Comparison of ENCODE assay signal across 8 cellular contexts in the genomic region with DNA sequence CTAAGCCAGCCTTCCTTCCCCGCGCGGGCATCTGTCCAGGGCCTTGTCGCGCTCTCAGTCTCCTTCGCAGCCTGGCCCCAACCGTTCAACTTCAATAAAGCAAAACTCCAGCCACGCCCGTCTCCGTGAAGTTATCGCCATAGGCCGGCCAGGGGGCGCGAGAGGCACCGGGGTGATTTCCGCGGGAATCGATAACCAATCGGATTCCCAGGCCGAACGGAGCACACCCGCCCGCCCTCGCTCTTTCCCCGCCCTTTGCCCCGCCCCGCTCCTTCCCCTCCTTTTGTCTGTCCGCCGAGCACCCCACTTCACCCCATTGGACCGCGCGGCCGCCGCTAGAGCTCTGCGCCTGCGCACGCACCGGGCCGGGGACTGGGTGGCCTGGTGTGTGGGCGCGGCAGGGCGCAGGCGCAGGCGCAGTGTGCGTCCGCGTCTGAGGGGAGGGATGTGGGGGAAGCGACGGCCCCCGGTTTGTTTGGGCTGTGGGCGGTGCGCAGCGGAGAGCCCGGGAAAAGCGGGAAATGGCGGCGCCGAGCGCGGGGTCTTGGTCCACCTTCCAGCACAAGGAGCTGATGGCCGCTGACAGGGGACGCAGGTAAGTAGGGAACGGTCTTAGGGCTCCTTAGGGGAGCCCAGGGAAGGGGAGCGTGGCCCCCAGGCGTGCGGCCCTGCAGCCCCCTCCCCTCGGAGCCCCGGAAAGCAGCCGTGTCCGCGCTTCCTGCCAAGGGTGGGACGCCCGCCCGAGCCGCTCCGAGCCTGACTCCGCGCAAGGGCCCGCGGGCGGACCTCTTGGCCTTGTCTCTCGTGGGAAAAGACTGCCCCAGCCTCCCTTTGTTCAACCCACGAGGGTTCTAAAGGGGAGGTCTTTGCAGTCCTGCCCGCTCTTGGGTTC. TPM values are rescaled to one million over a fixed set of nuclear protein-coding genes. Genes with fewer than 3 reads are reported as not detected.
DNase-seq lines count a peak whose midpoint lies in the region; ATAC-seq, FAIRE-seq and TF ChIP-seq lines count a peak whose summit lies in the region.

A gene (plus strand): TSS at position 417 of the 892 bp plus-strand sequence. CDS start 105 bp downstream, at position 522.

- FAIRE-seq in GM12892 (lab: Jason Lieb, UNC), result peak; percentile 95

- peak within 1 kb of the TSS; percentile 60 for H4K12ac ChIP-seq in trophoblast cell (ENCODE audit: low read depth, low read length)

- H4K8ac ChIP-seq in trophoblast cell (ENCODE audit: low read depth, low read length), result peak within 1 kb of the TSS; percentile 90

- peak within 1 kb of the TSS; percentile 66 for H3K18ac ChIP-seq in trophoblast cell (ENCODE audit: low read length)

- peaks cover 58% of the 10 kb centered on the region for H3K4me1 Mint-ChIP-seq in activated naive CD8-positive, alpha-beta T cell treated with anti-CD3 and anti-CD28 coated beads, Interleukin-2, amount 50 U/mL, for 24 hours

- peak within 1 kb of the TSS; percentile 74 for H2BK120ac ChIP-seq in trophoblast cell (ENCODE audit: insufficient read depth, low read length, poor library complexity)

- H3K4me3 ChIP-seq in cardiac muscle cell (peak within 1 kb of the TSS; percentile 83), trophoblast cell (ENCODE audit: low read depth, low read length) (peak within 1 kb of the TSS; percentile 82), tibial nerve (peak within 1 kb of the TSS; percentile 58 to 90 (median 76))

- H3K4me1 ChIP-seq in cardiac muscle cell (ENCODE audit: low read depth) (peaks cover 3% of the 10 kb centered on the region), trophoblast cell (ENCODE audit: control insufficient read depth in 1 of 2, insufficient read depth in 2 of 2, low read length in 2 of 2) (peaks cover 12 to 14% of the 10 kb centered on the region in 2 experiments), tibial nerve (peaks cover 0 to 68% (median 35%) of the 10 kb centered on the region in 4 donors)

- ATAC-seq in HG02840 (IDR thresholded peaks at IDR 0.05; ENCODE audit: low FRiP score, unreplicated experiment), result peak; percentile 87
- ATAC-seq in activated naive CD8-positive, alpha-beta T cell treated with anti-CD3 and anti-CD28 coated beads, Interleukin-2, amount 50 U/mL, for 24 hours, result peak; percentile 93

- H2BK12ac ChIP-seq in trophoblast cell (ENCODE audit: low read length), result peak within 1 kb of the TSS; percentile 9

- H3K9me3 ChIP-seq in cardiac muscle cell (ENCODE audit: low read depth), result no peaks in the 10 kb centered on the region
- peaks cover 6% of the 10 kb centered on the region for H3K9me3 ChIP-seq in trophoblast cell (ENCODE audit: insufficient read depth, low read depth, low read length)
- no peaks in the 10 kb centered on the region for H3K9me3 ChIP-seq in tibial nerve

- TF ChIP-seq CTCF in cardiac muscle cell (IDR thresholded peaks at IDR 0.05; ENCODE audit: low read depth, low read length) (peak; percentile 34), tibial nerve (IDR thresholded peaks at IDR 0.05) (peak; percentile 31 to 48 (median 40))

- peak within 1 kb of the TSS; percentile 82 for H3K4me2 ChIP-seq in trophoblast cell (ENCODE audit: low read length)

- H3K36me3 ChIP-seq in cardiac muscle cell, result peaks cover 11% of the 10 kb centered on the region
- peaks cover 12 to 13% of the 10 kb centered on the region in 2 experiments for H3K36me3 ChIP-seq in trophoblast cell (ENCODE audit: control insufficient read depth in 1 of 2, insufficient read depth in 2 of 2, low read length in 2 of 2)
- peaks cover 0 to 15% (median 9%) of the 10 kb centered on the region in 3 donors for H3K36me3 ChIP-seq in tibial nerve

- peak within 1 kb of the TSS; percentile 91 for H2BK5ac ChIP-seq in trophoblast cell (ENCODE audit: low read depth, low read length, poor library complexity)

- peak within 1 kb of the TSS; percentile 89 for H2AFZ ChIP-seq in trophoblast cell (ENCODE audit: insufficient read depth, low read length, poor library complexity)

- peaks cover 5% of the 10 kb centered on the region for H3K9me3 Mint-ChIP-seq in activated naive CD8-positive, alpha-beta T cell treated with anti-CD3 and anti-CD28 coated beads, Interleukin-2, amount 50 U/mL, for 24 hours

- H3K14ac ChIP-seq in trophoblast cell (ENCODE audit: low read length), result peak within 1 kb of the TSS; percentile 87

- peak within 1 kb of the TSS; percentile 75 for H3K4ac ChIP-seq in trophoblast cell (ENCODE audit: low read depth, low read length)

- peak in 1 of 2 donors; percentile 87 for TF ChIP-seq EP300 in tibial nerve (IDR thresholded peaks at IDR 0.05)

- H2AK5ac ChIP-seq in trophoblast cell (ENCODE audit: low read length), result peak within 1 kb of the TSS; percentile 50

- no CpG with 5 or more reads among the region's 84 CpGs for WGBS in trophoblast cell (ENCODE audit: extremely low coverage, insufficient coverage, insufficient read length)
- WGBS in tibial nerve, 2 donors, result 3 to 4% methylated on average over 76 to 77 of the region's 84 CpGs

- H3K36me3 Mint-ChIP-seq in activated naive CD8-positive, alpha-beta T cell treated with anti-CD3 and anti-CD28 coated beads, Interleukin-2, amount 50 U/mL, for 24 hours (ENCODE audit: low read depth), result peaks cover 37% of the 10 kb centered on the region

- no peaks in the 10 kb centered on the region for H3K27me3 ChIP-seq in cardiac muscle cell
- no peaks in the 10 kb centered on the region for H3K27me3 ChIP-seq in trophoblast cell (ENCODE audit: insufficient read depth, low read length)
- H3K27me3 ChIP-seq in tibial nerve, result no peaks in the 10 kb centered on the region

- DNase-seq in GM12892 (ENCODE audit: insufficient read length), result peak; percentile 99
- DNase-seq in NCI-H1436 (lab: John Stamatoyannopoulos, UW), result peak; percentile 92
- DNase-seq in SW480 (ENCODE audit: low spot score), result peak; percentile 96
- peak; percentile 99 for DNase-seq in activated naive CD8-positive, alpha-beta T cell treated with anti-CD3 and anti-CD28 coated beads, Interleukin-2, amount 50 U/mL, for 24 hours
- DNase-seq in cardiac muscle cell (ENCODE audit: low read depth in 1 of 2, low spot score in 1 of 2), result peak; percentile 97 to 99
- DNase-seq in trophoblast cell, result peak; percentile 87 to 89
- DNase-seq in tibial nerve (ENCODE audit: low spot score in 2 of 2), result peak; percentile 92 to 94

- H3K4me3 Mint-ChIP-seq in activated naive CD8-positive, alpha-beta T cell treated with anti-CD3 and anti-CD28 coated beads, Interleukin-2, amount 50 U/mL, for 24 hours, result peak within 1 kb of the TSS; percentile 98

- H3K27ac ChIP-seq in cardiac muscle cell, result peak within 1 kb of the TSS; percentile 77
- peak within 1 kb of the TSS; percentile 49 for H3K27ac ChIP-seq in trophoblast cell (ENCODE audit: low read depth, low read length)
- peak within 1 kb of the TSS; percentile 77 to 95 (median 91) for H3K27ac ChIP-seq in tibial nerve

- no peaks in the 10 kb centered on the region for H3K27me3 Mint-ChIP-seq in activated naive CD8-positive, alpha-beta T cell treated with anti-CD3 and anti-CD28 coated beads, Interleukin-2, amount 50 U/mL, for 24 hours

- peaks cover 7% of the 10 kb centered on the region for H3K79me2 ChIP-seq in trophoblast cell (ENCODE audit: control insufficient read depth, insufficient read depth, low read length, poor library complexity)

- H3K9ac ChIP-seq in trophoblast cell (ENCODE audit: low read length), result peak within 1 kb of the TSS; percentile 90

- peak within 1 kb of the TSS; percentile 96 for H3K27ac Mint-ChIP-seq in activated naive CD8-positive, alpha-beta T cell treated with anti-CD3 and anti-CD28 coated beads, Interleukin-2, amount 50 U/mL, for 24 hours

- no peak within 1 kb of the TSS for H3K23ac ChIP-seq in trophoblast cell (ENCODE audit: low read length)

- peaks cover 15% of the 10 kb centered on the region for H3K79me1 ChIP-seq in trophoblast cell (ENCODE audit: low read length)

- TF ChIP-seq POLR2A in GM12892 (IDR thresholded peaks at IDR 0.05; ENCODE audit: low read depth, low read length) (peak; percentile 78; the same call in 1 of the 2 replicates), tibial nerve (IDR thresholded peaks at IDR 0.05) (peak; percentile 64 to 73)

- peak within 1 kb of the TSS; percentile 89 for H4K91ac ChIP-seq in trophoblast cell (ENCODE audit: low read depth, low read length)

RNA-seq across cellular contexts. Expression of the gene that starts here (rescaled TPM):
- polyA plus RNA-seq in GM12892 (2012; ENCODE audit: missing spikeins), result 21.0 TPM
- total RNA-seq in cardiac muscle cell (8.6 and 11.1 TPM in 2 replicates), tibial nerve (10 to 100 TPM; 18.4 to 25.2 (median 21.3) TPM)
- 6.9 and 8.9 TPM in 2 replicates for polyA plus RNA-seq in cardiac muscle cell
- 23.1 and 23.8 TPM in 2 replicates for polyA plus RNA-seq in trophoblast cell (2013)

Comparison
In these comparisons a context has a peak if more than half of its experiments do, and no peak if none do; other contexts are left out.
1. Peak in every context shown above with its lines: DNase-seq, ATAC-seq, H3K4me3 ChIP-seq and H3K27ac ChIP-seq.